10 cellular contexts compared by ENCODE assay signal in genomic region chr5:151208481-151208914, GRCh38. TPM values are rescaled to one million over a fixed set of nuclear protein-coding genes. Genes with fewer than 3 reads are reported as not detected.
A peak's percentile ranks its signal among the peaks of the same experiment; 100 is the strongest.
DNase-seq lines count a peak whose midpoint lies in the region; ATAC-seq lines count a peak whose summit lies in the region.
"Had no signal": no experiment of that assay in that cellular context is flagged by ENCODE, and none has a peak within 500 bp of the region (broad histone marks: within the 10 kb centered on the region; RNA-seq: fewer than 3 reads in every experiment).

No MANE protein-coding gene starts in this region.

- H3K4me1 Mint-ChIP-seq in activated CD4-positive, alpha-beta T cell treated with anti-CD3 and anti-CD28 coated beads, Interleukin-2, amount 10 ng/mL, durations not matched to agents 7 days and 5 days: peaks cover 64% of the 10 kb centered on the region

- DNase-seq in activated CD4-positive, alpha-beta T cell treated with anti-CD3 and anti-CD28 coated beads, Interleukin-2, amount 10 ng/mL, durations not matched to agents 7 days and 5 days: no peak
- DNase-seq in activated CD4-positive, alpha-beta T cell treated with anti-CD3 and anti-CD28 coated beads for 48 hours: no peak
- DNase-seq in amniotic epithelial cell (ENCODE audit: low read depth) (peak; percentile 38), NOMO-1 (lab: John Stamatoyannopoulos, UW; ENCODE audit: unreplicated experiment in 2 of 2) (no peak), cerebellum (ENCODE audit: low spot score) (no peak)
- DNase-seq: effector memory CD4-positive, alpha-beta T cell had no signal

- peaks cover 58% of the 10 kb centered on the region for H3K36me3 Mint-ChIP-seq in activated CD4-positive, alpha-beta T cell treated with anti-CD3 and anti-CD28 coated beads, Interleukin-2, amount 10 ng/mL, durations not matched to agents 7 days and 5 days (ENCODE audit: low read depth)

- 10 to 83% methylated on average over 1 to 2 of the region's 5 CpGs for WGBS in mesodermal cell (ENCODE audit: insufficient coverage in 2 of 2), 2 experiments
- WGBS in thymus: 51% methylated on average over 5 of the region's 5 CpGs

- H3K27ac ChIP-seq in mesodermal cell (ENCODE audit: low read depth, low read length, severe bottlenecking): peak overlapping the region; percentile 64
- peak overlapping the region; percentile 87 for H3K27ac ChIP-seq in thymus (ENCODE audit: low read depth)

- no peaks in the 10 kb centered on the region for H3K9me3 Mint-ChIP-seq in activated CD4-positive, alpha-beta T cell treated with anti-CD3 and anti-CD28 coated beads, Interleukin-2, amount 10 ng/mL, durations not matched to agents 7 days and 5 days

- no peaks in the 10 kb centered on the region for H3K27me3 Mint-ChIP-seq in activated CD4-positive, alpha-beta T cell treated with anti-CD3 and anti-CD28 coated beads, Interleukin-2, amount 10 ng/mL, durations not matched to agents 7 days and 5 days

- H3K27me3 ChIP-seq in thymus (ENCODE audit: control insufficient read depth, insufficient read depth): no peaks in the 10 kb centered on the region

- H3K27ac Mint-ChIP-seq in activated CD4-positive, alpha-beta T cell treated with anti-CD3 and anti-CD28 coated beads, Interleukin-2, amount 10 ng/mL, durations not matched to agents 7 days and 5 days: peak overlapping the region; percentile 68

- ATAC-seq in HG03097 (IDR thresholded peaks at IDR 0.05; ENCODE audit: low FRiP score, unreplicated experiment): no peak
- ATAC-seq: Panc1 had no signal

- H3K9me3 ChIP-seq in mesodermal cell (ENCODE audit: control insufficient read depth, low read length): no peaks in the 10 kb centered on the region
- no peaks in the 10 kb centered on the region for H3K9me3 ChIP-seq in thymus (ENCODE audit: control insufficient read depth)

- H3K4me1 ChIP-seq in mesodermal cell (ENCODE audit: control insufficient read depth, insufficient read depth, low read length, poor library complexity, severe bottlenecking): peaks cover 10% of the 10 kb centered on the region
- H3K4me1 ChIP-seq in thymus (ENCODE audit: control insufficient read depth, insufficient read depth, low read length): peaks cover 35% of the 10 kb centered on the region

- no peak overlapping the region for H3K4me3 Mint-ChIP-seq in activated CD4-positive, alpha-beta T cell treated with anti-CD3 and anti-CD28 coated beads, Interleukin-2, amount 10 ng/mL, durations not matched to agents 7 days and 5 days

- no peak overlapping the region for H3K4me3 ChIP-seq in mesodermal cell (ENCODE audit: extremely low read depth, insufficient read depth, low read length, poor library complexity, severe bottlenecking)
- no peak overlapping the region for H3K4me3 ChIP-seq in thymus (ENCODE audit: low read length)

- CTCF ChIA-PET in activated CD4-positive, alpha-beta T cell treated with anti-CD3 and anti-CD28 coated beads, Interleukin-2, amount 10 ng/mL, durations not matched to agents 7 days and 5 days (lab: Charles Lee): interaction anchor here (0.9 kb wide), 1 partner anchor 10 kb away, joined by 3 read pairs; no protein-coding TSS in a partner anchor

- POLR2A ChIA-PET in activated CD4-positive, alpha-beta T cell treated with anti-CD3 and anti-CD28 coated beads, Interleukin-2, amount 10 ng/mL, durations not matched to agents 7 days and 5 days (lab: Charles Lee): no interaction called here

- H3K36me3 ChIP-seq in mesodermal cell (ENCODE audit: control insufficient read depth, insufficient read depth, low read length) (no peaks in the 10 kb centered on the region), thymus (ENCODE audit: control insufficient read depth, insufficient read depth) (peaks cover 3% of the 10 kb centered on the region)

RNA-seq across cellular contexts. Expression of gene CCDC69, which starts 15.4 kb away (rescaled TPM):
- 10 to 100 TPM; 79.4 to 84.1 TPM for total RNA-seq in activated CD4-positive, alpha-beta T cell treated with anti-CD3 and anti-CD28 coated beads, Interleukin-2, amount 10 ng/mL, durations not matched to agents 7 days and 5 days
- 5.1 TPM for polyA plus RNA-seq in mesodermal cell (2013, experiment 1 of 2)
- polyA plus RNA-seq in mesodermal cell (2013, experiment 2 of 2): 4.9 TPM
- polyA plus RNA-seq in thymus: 30.9 TPM
- total RNA-seq in cerebellum: 0.36 TPM

RNA-seq across cellular contexts. Expression of gene GM2A, which starts 44.5 kb away (rescaled TPM):
- 10 to 100 TPM; 15.9 to 19.5 TPM for total RNA-seq in activated CD4-positive, alpha-beta T cell treated with anti-CD3 and anti-CD28 coated beads, Interleukin-2, amount 10 ng/mL, durations not matched to agents 7 days and 5 days
- polyA plus RNA-seq in mesodermal cell (2013, experiment 1 of 2): 25.2 TPM
- 25.0 TPM for polyA plus RNA-seq in mesodermal cell (2013, experiment 2 of 2)
- 38.4 TPM for polyA plus RNA-seq in thymus
- total RNA-seq in cerebellum: 13.5 TPM

RNA-seq across cellular contexts. Expression of gene ANXA6, which starts 50.9 kb away (rescaled TPM):
- total RNA-seq in activated CD4-positive, alpha-beta T cell treated with anti-CD3 and anti-CD28 coated beads, Interleukin-2, amount 10 ng/mL, durations not matched to agents 7 days and 5 days: 100 to 1,000 TPM; 494 to 508 TPM
- 276 TPM for polyA plus RNA-seq in mesodermal cell (2013, experiment 1 of 2)
- polyA plus RNA-seq in mesodermal cell (2013, experiment 2 of 2): 266 TPM
- polyA plus RNA-seq in thymus: 122 TPM
- total RNA-seq in cerebellum: 80.7 TPM

Comparison
In these comparisons a context has a peak if more than half of its experiments do, and no peak if none do; other contexts are left out.
1. RNA of gene CCDC69, which starts 15.4 kb away (total RNA-seq): 79.4 to 84.1 TPM in activated CD4-positive, alpha-beta T cell treated with anti-CD3 and anti-CD28 coated beads, Interleukin-2, amount 10 ng/mL, durations not matched to agents 7 days and 5 days; 0.36 TPM in cerebellum (single experiment); every median in the first group is over 10 times any median in the second.